Comparison of ENCODE assay signal across 8 cellular contexts in the genomic region with DNA sequence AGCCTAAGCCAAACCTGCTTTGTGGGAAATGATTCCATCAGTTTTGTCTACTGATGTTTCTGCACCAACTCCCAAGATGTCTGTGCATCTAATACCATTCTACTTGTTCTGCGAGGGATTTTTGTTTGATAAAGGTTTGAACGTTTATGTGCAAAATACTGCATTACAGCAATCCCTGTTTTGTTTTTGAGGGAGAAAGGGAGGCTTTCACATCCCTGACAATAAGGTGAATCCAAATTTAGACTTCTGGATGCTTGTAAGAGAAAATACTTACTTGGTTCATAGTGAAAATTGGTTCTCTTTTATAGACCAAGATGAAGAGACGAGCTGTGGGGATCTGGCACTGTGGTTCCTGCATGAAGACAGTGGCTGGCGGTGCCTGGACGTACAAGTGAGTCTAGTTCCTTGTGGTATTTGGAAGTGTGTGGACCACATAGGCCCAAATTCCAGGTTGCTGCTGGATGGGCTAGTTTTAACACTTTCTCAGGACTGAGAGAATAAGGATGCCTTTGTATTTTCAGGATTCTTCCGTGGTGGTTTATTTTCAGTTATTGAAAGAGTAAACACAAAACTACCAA. TPM values are rescaled to one million over a fixed set of nuclear protein-coding genes. Genes with fewer than 3 reads are reported as not detected.
DNase-seq lines count a peak whose midpoint lies in the region; ATAC-seq and TF ChIP-seq lines count a peak whose summit lies in the region.

No MANE protein-coding gene starts in this region.

- H3K4me1 ChIP-seq in DND-41 (ENCODE audit: insufficient read depth, low read length) (peaks cover 36% of the 10 kb centered on the region), OCI-LY7 (ENCODE audit: insufficient read depth, low read length, poor library complexity, severe bottlenecking) (peaks cover 47% of the 10 kb centered on the region), ovary (ENCODE audit: insufficient read depth) (peaks cover 1% of the 10 kb centered on the region)

- peak overlapping the region; percentile 78 for H3K9ac ChIP-seq in DND-41 (ENCODE audit: low read depth, low read length)

- TF ChIP-seq EP300 in ovary (IDR thresholded peaks at IDR 0.05): no peak

- BruUV-seq in OCI-LY7 (replicated peaks; lab: Mats Ljungman, UMichigan): no TSS peak

- H3K27ac ChIP-seq in DND-41 (ENCODE audit: low read length): peak overlapping the region; percentile 71
- H3K27ac ChIP-seq in OCI-LY7 (ENCODE audit: low read depth, low read length, poor library complexity, severe bottlenecking): peak overlapping the region; percentile 67
- peak overlapping the region in 1 of 2 donors; percentile 61 for H3K27ac ChIP-seq in ovary

- H3K4me3 Mint-ChIP-seq in endothelial cell (ENCODE audit: unreplicated experiment): peak overlapping the region; percentile 99

- H4K20me1 ChIP-seq in DND-41 (ENCODE audit: insufficient read depth, low read length) (peaks cover 48% of the 10 kb centered on the region), OCI-LY7 (ENCODE audit: insufficient read depth, low read length) (peaks cover 28% of the 10 kb centered on the region)

- CTCF ChIA-PET in OCI-LY7 (lab: Charles Lee; ENCODE audit: unreplicated experiment): no interaction called here

- H3K4me1 Mint-ChIP-seq in endothelial cell (ENCODE audit: unreplicated experiment): peaks cover 52% of the 10 kb centered on the region

- H3K36me3 Mint-ChIP-seq in endothelial cell (ENCODE audit: low read depth, unreplicated experiment): peaks cover 37% of the 10 kb centered on the region

- POLR2A ChIA-PET in OCI-LY7 (lab: Charles Lee): interaction anchor here (0.9 kb wide), 1 partner anchor 11 kb away, joined by 3 read pairs; no protein-coding TSS in a partner anchor

- H2AFZ ChIP-seq in DND-41 (ENCODE audit: low read depth, low read length) (no peak overlapping the region), OCI-LY7 (ENCODE audit: low read length) (no peak overlapping the region)

- peaks cover 60% of the 10 kb centered on the region for H3K36me3 ChIP-seq in DND-41 (ENCODE audit: insufficient read depth, low read length)
- peaks cover 66% of the 10 kb centered on the region for H3K36me3 ChIP-seq in OCI-LY7 (ENCODE audit: insufficient read depth, low read length)
- H3K36me3 ChIP-seq in ovary: no peaks in the 10 kb centered on the region

- H3K79me2 ChIP-seq in DND-41 (ENCODE audit: insufficient read depth, low read length) (peaks cover 56% of the 10 kb centered on the region), OCI-LY7 (ENCODE audit: insufficient read depth, low read depth, low read length) (peaks cover 60% of the 10 kb centered on the region)

- H3K27me3 Mint-ChIP-seq in endothelial cell (ENCODE audit: unreplicated experiment): no peaks in the 10 kb centered on the region

- H3K9me3 ChIP-seq in DND-41 (ENCODE audit: insufficient read depth, low read length, severe bottlenecking) (no peaks in the 10 kb centered on the region), OCI-LY7 (ENCODE audit: low read length) (no peaks in the 10 kb centered on the region), ovary (no peaks in the 10 kb centered on the region)

- intact Hi-C loops in OCI-LY7 (cut with micrococcal nuclease; ENCODE audit: unreplicated experiment) (loop anchor here (2.0 to 10.0 kb wide), 3 partner anchors 87 to 1685 kb away; partner anchors contain the start of genes SMARCAL1 and XRCC5), ovary (cut with DNase I) (no loop called here)

- ATAC-seq in DND-41 (ENCODE audit: insufficient read depth, low read depth) (no peak), GM21381 (IDR thresholded peaks at IDR 0.05; ENCODE audit: unreplicated experiment) (no peak), GM19395 (IDR thresholded peaks at IDR 0.05; ENCODE audit: unreplicated experiment) (no peak), HG03378 (IDR thresholded peaks at IDR 0.05; ENCODE audit: unreplicated experiment) (no peak)

- DNase-seq in DND-41 (no peak), OCI-LY7 (ENCODE audit: low spot score) (peak; percentile 39), endothelial cell (ENCODE audit: low spot score) (no peak), ovary (no peak), HPDE6-E6E7 (ENCODE audit: extremely low spot score) (no peak)

- WGBS in ovary, 3 donors: 7 to 14% (median 11%) methylated on average over 6 of the region's 6 CpGs

- TF ChIP-seq POLR2A in ovary (IDR thresholded peaks at IDR 0.05): no peak

- H3K4me2 ChIP-seq in DND-41 (ENCODE audit: insufficient read depth, low read length): peak overlapping the region; percentile 77
- H3K4me2 ChIP-seq in OCI-LY7 (ENCODE audit: low read length): peak overlapping the region; percentile 88

- TF ChIP-seq CTCF in DND-41 (IDR thresholded peaks at IDR 0.05; ENCODE audit: borderline replicate concordance, extremely low read depth, low read length, poor library complexity, severe bottlenecking) (no peak), OCI-LY7 (conservative IDR thresholded peaks at IDR 0.05; ENCODE audit: low read length) (no peak), endothelial cell (IDR thresholded peaks at IDR 0.05; ENCODE audit: unreplicated experiment) (no peak), ovary (IDR thresholded peaks at IDR 0.05) (no peak)

- H3K4me3 ChIP-seq in DND-41 (ENCODE audit: low read depth in 1 of 2, low read length in 2 of 2): peak overlapping the region; percentile 67 to 70; a peak in 3 of 4 replicates
- H3K4me3 ChIP-seq in OCI-LY7 (ENCODE audit: low read depth, low read length, poor library complexity, severe bottlenecking): peak overlapping the region; percentile 94
- H3K4me3 ChIP-seq in ovary: peak overlapping the region; percentile 65

- H3K27me3 ChIP-seq in DND-41 (ENCODE audit: insufficient read depth, low read length, poor library complexity) (no peaks in the 10 kb centered on the region), ovary (no peaks in the 10 kb centered on the region)

- no peaks in the 10 kb centered on the region for H3K9me2 ChIP-seq in OCI-LY7 (ENCODE audit: insufficient read depth, low read length)

- no peaks in the 10 kb centered on the region for H3K9me3 Mint-ChIP-seq in endothelial cell (ENCODE audit: unreplicated experiment)

- peak overlapping the region; percentile 89 for H3K27ac Mint-ChIP-seq in endothelial cell (ENCODE audit: unreplicated experiment)

RNA-seq across cellular contexts. Expression of gene RPL37A, which starts 1.1 kb away (rescaled TPM):
- total RNA-seq in OCI-LY7 (2014; rRNA removed; shearing (Covaris generic)): 4,020 and 4,194 TPM in 2 replicates
- total RNA-seq in OCI-LY7 (2022) (3,282 and 3,500 TPM in 2 replicates), endothelial cell (ENCODE audit: unreplicated experiment) (2,729 TPM), ovary (1,000 to 10,000 TPM; 3,187 to 6,025 (median 4,762) TPM)
- polyA plus RNA-seq in ovary: 1,000 to 10,000 TPM; 6,365 to 7,390 TPM
